ENCODE assay signal across 15 cellular contexts in genomic region chr17:81731271-81731670, GRCh38. TPM values are rescaled to one million over a fixed set of nuclear protein-coding genes. Genes with fewer than 3 reads are reported as not detected.
A peak's percentile ranks its signal among the peaks of the same experiment; 100 is the strongest.
DNase-seq lines count a peak whose midpoint lies in the region; ATAC-seq and TF ChIP-seq lines count a peak whose summit lies in the region.
"Had no signal": no experiment of that assay in that cellular context is flagged by ENCODE, and none has a peak within 500 bp of the region (broad histone marks: within the 10 kb centered on the region; RNA-seq: fewer than 3 reads in every experiment).

No MANE protein-coding gene starts in this region.

- TF ChIP-seq POLR2A in NB4 (IDR thresholded peaks at IDR 0.05; ENCODE audit: extremely low read depth, insufficient read length) (no peak), upper lobe of left lung (IDR thresholded peaks at IDR 0.05) (no peak)

- ATAC-seq in upper lobe of left lung (ENCODE audit: low FRiP score in 2 of 2) = no peak
- no peak for ATAC-seq in GM18511 (IDR thresholded peaks at IDR 0.05; ENCODE audit: unreplicated experiment)
- ATAC-seq: SK-N-SH treated with all-trans-retinoic acid at 6 μM for 48 hours had no signal

- DNase-seq in EH (ENCODE audit: low read depth) (peak; percentile 91), NB4 (ENCODE audit: low read depth) (peak; percentile 74), chondrocyte (ENCODE audit: low spot score) (no peak), neuronal stem cell (ENCODE audit: low spot score) (no peak), posterior cingulate gyrus (no peak), upper lobe of left lung (no peak), HEK293T (ENCODE audit: extremely low spot score) (no peak)
- DNase-seq: activated naive CD4-positive, alpha-beta T cell treated with Interleukin-2 at 50 U/mL for 16 hours; cortex of kidney; H7; mammary epithelial cell; NCI-H524 treated with DMSO at 0.1 percent for 48 hours had no signal

- H3K4me2 ChIP-seq in neuronal stem cell (ENCODE audit: insufficient read depth, low read length, poor library complexity, severe bottlenecking) = no peak overlapping the region

- no peak overlapping the region for H3K14ac ChIP-seq in neuronal stem cell (ENCODE audit: low read length)

- peak overlapping the region; percentile 24 for H3K18ac ChIP-seq in neuronal stem cell (ENCODE audit: low read length)

- H3K4me1 ChIP-seq in neuronal stem cell (ENCODE audit: control insufficient read depth in 2 of 2, insufficient read depth in 1 of 2, low read depth in 1 of 2, low read length in 2 of 2) = peaks cover 6 to 9% of the 10 kb centered on the region in 2 donors
- peaks cover 4 to 18% (median 9%) of the 10 kb centered on the region in 4 donors for H3K4me1 ChIP-seq in upper lobe of left lung

- no peaks in the 10 kb centered on the region for H3K9me3 Mint-ChIP-seq in chondrocyte (ENCODE audit: low read depth)
- H3K9me3 Mint-ChIP-seq: CD4-positive, alpha-beta T cell had no signal

- no peak overlapping the region for H2AK5ac ChIP-seq in neuronal stem cell (ENCODE audit: low read depth, low read length)

- no peak overlapping the region for H3K23ac ChIP-seq in neuronal stem cell (ENCODE audit: low read depth, low read length, poor library complexity)

- no peaks in the 10 kb centered on the region for H3K36me3 Mint-ChIP-seq in chondrocyte (ENCODE audit: low read depth)

- H3K4ac ChIP-seq in neuronal stem cell (ENCODE audit: low read length) = no peak overlapping the region

- peaks cover 3% of the 10 kb centered on the region for H3K27me3 Mint-ChIP-seq in chondrocyte (ENCODE audit: low read depth)

- intact Hi-C loops in posterior cingulate gyrus (cut with DNase I) = no loop called here

- POLR2A ChIA-PET in HEK293T (lab: Yijun Ruan, JAX) = interaction anchor here (0.7 to 2.0 kb wide), 6 partner anchors 9 to 138 kb away, joined by 3 to 6 read pairs (median 3); partner anchors contain the start of gene MCRIP1

- H3K27ac ChIP-seq in neuronal stem cell (replicated peaks; ENCODE audit: low read length) = no peak overlapping the region
- H3K27ac ChIP-seq in upper lobe of left lung = no peak overlapping the region

- no peak overlapping the region for H2BK15ac ChIP-seq in neuronal stem cell (ENCODE audit: low read length)

- peak overlapping the region; percentile 27 for H2AFZ ChIP-seq in neuronal stem cell (ENCODE audit: low read length)

- H3K79me1 ChIP-seq in neuronal stem cell (ENCODE audit: low read depth, low read length) = no peaks in the 10 kb centered on the region

- no peak overlapping the region for H3K9ac ChIP-seq in neuronal stem cell (ENCODE audit: low read depth, low read length, poor library complexity)

- H3K4me3 Mint-ChIP-seq in chondrocyte (ENCODE audit: unreplicated experiment) = no peak overlapping the region
- H3K4me3 Mint-ChIP-seq: CD4-positive, alpha-beta T cell had no signal

- TF ChIP-seq CTCF in NB4 (IDR thresholded peaks at IDR 0.05; ENCODE audit: low read depth, low read length) = no peak
- no peak for TF ChIP-seq CTCF in chondrocyte (IDR thresholded peaks at IDR 0.05)
- TF ChIP-seq CTCF in upper lobe of left lung (IDR thresholded peaks at IDR 0.05) = no peak

- H2BK5ac ChIP-seq in neuronal stem cell (ENCODE audit: low read length) = no peak overlapping the region

- H2BK120ac ChIP-seq in neuronal stem cell (ENCODE audit: low read depth, low read length) = no peak overlapping the region

- WGBS in neuronal stem cell (ENCODE audit: extremely low coverage in 2 of 2, insufficient read length in 2 of 2, insufficient replicate concordance in 1 of 2), 2 donors = no CpG with 5 or more reads among the region's 11 CpGs
- WGBS in upper lobe of left lung, 2 donors = 34 to 43% methylated on average over 11 of the region's 11 CpGs

- H2BK12ac ChIP-seq in neuronal stem cell (ENCODE audit: low read length) = peak overlapping the region; percentile 66

- peak overlapping the region; percentile 69 for H3K27ac Mint-ChIP-seq in chondrocyte (ENCODE audit: unreplicated experiment)
- H3K27ac Mint-ChIP-seq: CD4-positive, alpha-beta T cell had no signal

- H4K8ac ChIP-seq in neuronal stem cell (ENCODE audit: low read depth, low read length) = no peak overlapping the region

- peaks cover 15% of the 10 kb centered on the region for H3K4me1 Mint-ChIP-seq in chondrocyte (ENCODE audit: low read depth)

- H3K9me3 ChIP-seq in neuronal stem cell (replicated peaks in 1 of 2; ENCODE audit: control insufficient read depth in 2 of 2, insufficient read depth in 1 of 2, low read depth in 1 of 2, low read length in 2 of 2) = no peaks in the 10 kb centered on the region
- no peaks in the 10 kb centered on the region for H3K9me3 ChIP-seq in upper lobe of left lung

- no peak overlapping the region for H3K4me3 ChIP-seq in NB4 (ENCODE audit: low read depth, low read length)
- H3K4me3 ChIP-seq in neuronal stem cell (ENCODE audit: low read length in 2 of 2) = no peak overlapping the region
- H3K4me3 ChIP-seq in upper lobe of left lung = no peak overlapping the region

- no peak overlapping the region for H4K91ac ChIP-seq in neuronal stem cell (ENCODE audit: low read depth, low read length, poor library complexity)

- no peak for TF ChIP-seq EP300 in upper lobe of left lung (IDR thresholded peaks at IDR 0.05)

- peaks cover 0 to 39% (median 0%) of the 10 kb centered on the region in 3 experiments for H3K27me3 ChIP-seq in neuronal stem cell (ENCODE audit: control insufficient read depth in 3 of 3, insufficient read depth in 3 of 3, low read depth in 1 of 3, low read length in 3 of 3)
- no peaks in the 10 kb centered on the region for H3K27me3 ChIP-seq in upper lobe of left lung

- H3K36me3 ChIP-seq in neuronal stem cell (replicated peaks in 1 of 2; ENCODE audit: control insufficient read depth in 2 of 2, insufficient read depth in 2 of 2, low read length in 2 of 2) = no peaks in the 10 kb centered on the region
- no peaks in the 10 kb centered on the region for H3K36me3 ChIP-seq in upper lobe of left lung

- CTCF ChIA-PET in HEK293T (lab: Yijun Ruan, JAX) = interaction anchor here (1.2 kb wide), 1 partner anchor 135 kb away, joined by 3 read pairs; no protein-coding TSS in a partner anchor

TF ChIP-seq in HEK293T, 16 proteins besides CTCF, POLR2A, EP300 and RAD21:
- TF ChIP-seq L3MBTL2 (conservative IDR thresholded peaks at IDR 0.05) (no peak), SP1 (IDR thresholded peaks at IDR 0.05) (no peak), BHLHE40 (IDR thresholded peaks at IDR 0.05; ENCODE audit: borderline replicate concordance) (no peak), PKNOX1 (IDR thresholded peaks at IDR 0.05) (no peak)
TF ChIP-seq in HEK293T: peak in this region for 0.

RNA-seq across cellular contexts. Expression of gene SLC25A10, which starts 19.2 kb away (rescaled TPM):
- total RNA-seq in chondrocyte (5.6 to 8.5 TPM (median 5.7 TPM) in 3 replicates), upper lobe of left lung (10 to 100 TPM in 5 of 6 donors, 1 to 10 TPM in 1; 9.9 to 20.2 (median 12.7) TPM)
- 12.7 TPM for polyA plus RNA-seq in neuronal stem cell (2013, experiment 1 of 2)
- polyA plus RNA-seq in neuronal stem cell (2013, experiment 2 of 2) = 12.8 TPM

RNA-seq across cellular contexts. Expression of gene MRPL12, which starts 28.1 kb away (rescaled TPM):
- total RNA-seq in chondrocyte (38.7 to 48.6 TPM (median 41.8 TPM) in 3 replicates), upper lobe of left lung (10 to 100 TPM; 29.3 to 69.8 (median 47.8) TPM)
- polyA plus RNA-seq in neuronal stem cell (2013, experiment 1 of 2) = 75.2 TPM
- 73.4 TPM for polyA plus RNA-seq in neuronal stem cell (2013, experiment 2 of 2)

RNA-seq across cellular contexts. Expression of gene HGS, which starts 47.5 kb away (rescaled TPM):
- total RNA-seq in chondrocyte = 87.4 to 93.1 TPM (median 89.6 TPM) in 3 replicates
- polyA plus RNA-seq in neuronal stem cell (2013, experiment 1 of 2) = 33.9 TPM
- 31.7 TPM for polyA plus RNA-seq in neuronal stem cell (2013, experiment 2 of 2)
- total RNA-seq in upper lobe of left lung = 100 to 1,000 TPM in 4 of 6 donors, 10 to 100 TPM in 2; 74.7 to 164 (median 108) TPM

RNA-seq across cellular contexts. Expression of gene ARL16, which starts 47.7 kb away (rescaled TPM):
- total RNA-seq in chondrocyte (29.5 to 32.6 TPM (median 32.5 TPM) in 3 replicates), upper lobe of left lung (10 to 100 TPM; 16.9 to 47.1 (median 20.5) TPM)
- 41.9 TPM for polyA plus RNA-seq in neuronal stem cell (2013, experiment 1 of 2)
- 43.1 TPM for polyA plus RNA-seq in neuronal stem cell (2013, experiment 2 of 2)

Comparison
In these comparisons a context has a peak if more than half of its experiments do, and no peak if none do; other contexts are left out.
1. DNase-seq: peak in EH (single experiment) and NB4 (single experiment); none in chondrocyte (single experiment), neuronal stem cell (single experiment), posterior cingulate gyrus (0 of 10), upper lobe of left lung (0 of 2) and HEK293T (single experiment).